In genomic region chr10:99700649-99701048, GRCh38 we compare ENCODE assay signal across 20 cellular contexts. TPM values are rescaled to one million over a fixed set of nuclear protein-coding genes. Genes with fewer than 3 reads are reported as not detected.
DNase-seq lines count a peak whose midpoint lies in the region; ATAC-seq, FAIRE-seq and TF ChIP-seq lines count a peak whose summit lies in the region.
"Had no signal": no experiment of that assay in that cellular context is flagged by ENCODE, and none has a peak within 500 bp of the region (broad histone marks: within the 10 kb centered on the region; RNA-seq: fewer than 3 reads in every experiment).

No MANE protein-coding gene starts in this region.

- TF ChIP-seq CTCF in nephron (IDR thresholded peaks at IDR 0.05; ENCODE audit: unreplicated experiment in 3 of 3), result no peak

- CTCF ChIA-PET in activated CD4-positive, alpha-beta T cell treated with anti-CD3 and anti-CD28 coated beads for 36 hours (lab: Charles Lee), result no interaction called here

- peak; percentile 24 for FAIRE-seq in GM18507 (lab: Jason Lieb, UNC)
- FAIRE-seq: A204.1, D721Med, G401.6, GM12891 had no signal

- POLR2A ChIA-PET in activated CD4-positive, alpha-beta T cell treated with anti-CD3 and anti-CD28 coated beads for 36 hours (lab: Charles Lee), result no interaction called here
- POLR2A ChIA-PET in naive thymus-derived CD8-positive, alpha-beta T cell (lab: Charles Lee), result no interaction called here

- no peak overlapping the region for H3K4me3 Mint-ChIP-seq in nephron
- no peak overlapping the region for H3K4me3 Mint-ChIP-seq in activated CD4-positive, alpha-beta T cell treated with anti-CD3 and anti-CD28 coated beads for 36 hours
- no peak overlapping the region for H3K4me3 Mint-ChIP-seq in naive thymus-derived CD8-positive, alpha-beta T cell
- H3K4me3 Mint-ChIP-seq: CD14-positive monocyte; CD8-positive, alpha-beta T cell; GM23338 had no signal

- no peaks in the 10 kb centered on the region for H3K9me3 Mint-ChIP-seq in nephron
- no peaks in the 10 kb centered on the region for H3K9me3 Mint-ChIP-seq in activated CD4-positive, alpha-beta T cell treated with anti-CD3 and anti-CD28 coated beads for 36 hours (ENCODE audit: low read depth)
- no peaks in the 10 kb centered on the region for H3K9me3 Mint-ChIP-seq in naive thymus-derived CD8-positive, alpha-beta T cell
- H3K9me3 Mint-ChIP-seq: CD14-positive monocyte; CD8-positive, alpha-beta T cell; GM23338 had no signal

- no peak for DNase-seq in GM18507 (ENCODE audit: extremely low spot score, insufficient read length, low read depth)
- DNase-seq in LHCN-M2 (ENCODE audit: low read depth), result peak; percentile 97
- peak; percentile 71 for DNase-seq in fibroblast of peridontal ligament (ENCODE audit: extremely low read depth)
- DNase-seq in 8988T, result no peak
- DNase-seq in activated CD4-positive, alpha-beta T cell treated with anti-CD3 and anti-CD28 coated beads for 36 hours, result no peak
- DNase-seq in AG08395 (ENCODE audit: low spot score), result no peak
- DNase-seq in naive thymus-derived CD8-positive, alpha-beta T cell, result no peak
- DNase-seq: CD8-positive, alpha-beta T cell; COR-L47; DMS153; DMS79 treated with DMSO at 0.1 percent for 48 hours; EL; H7 had no signal

- no peak for ATAC-seq in activated CD4-positive, alpha-beta T cell treated with anti-CD3 and anti-CD28 coated beads for 36 hours
- ATAC-seq in naive thymus-derived CD8-positive, alpha-beta T cell, result no peak
- ATAC-seq: CD8-positive, alpha-beta T cell; GM23338 had no signal

- no peaks in the 10 kb centered on the region for H3K27me3 Mint-ChIP-seq in nephron (ENCODE audit: low read depth)
- H3K27me3 Mint-ChIP-seq in activated CD4-positive, alpha-beta T cell treated with anti-CD3 and anti-CD28 coated beads for 36 hours, result no peaks in the 10 kb centered on the region
- no peaks in the 10 kb centered on the region for H3K27me3 Mint-ChIP-seq in naive thymus-derived CD8-positive, alpha-beta T cell

- peak overlapping the region; percentile 20 to 59 (median 24) for H3K27ac Mint-ChIP-seq in nephron
- no peak overlapping the region for H3K27ac Mint-ChIP-seq in activated CD4-positive, alpha-beta T cell treated with anti-CD3 and anti-CD28 coated beads for 36 hours
- H3K27ac Mint-ChIP-seq in naive thymus-derived CD8-positive, alpha-beta T cell, result no peak overlapping the region
- H3K27ac Mint-ChIP-seq: CD8-positive, alpha-beta T cell; GM23338 had no signal

- H3K4me1 Mint-ChIP-seq in nephron, result peaks cover 10% of the 10 kb centered on the region
- no peaks in the 10 kb centered on the region for H3K4me1 Mint-ChIP-seq in activated CD4-positive, alpha-beta T cell treated with anti-CD3 and anti-CD28 coated beads for 36 hours
- peaks cover 0 to 6% (median 0%) of the 10 kb centered on the region in 4 donors for H3K4me1 Mint-ChIP-seq in naive thymus-derived CD8-positive, alpha-beta T cell
- H3K4me1 Mint-ChIP-seq: CD14-positive monocyte, GM23338 had no signal

- intact Hi-C loops in activated CD4-positive, alpha-beta T cell treated with anti-CD3 and anti-CD28 coated beads for 36 hours (cut with DNase I, micrococcal nuclease), result no loop called here

- H3K36me3 Mint-ChIP-seq in nephron (ENCODE audit: low read depth), result peaks cover 73% of the 10 kb centered on the region
- peaks cover 25% of the 10 kb centered on the region for H3K36me3 Mint-ChIP-seq in activated CD4-positive, alpha-beta T cell treated with anti-CD3 and anti-CD28 coated beads for 36 hours (ENCODE audit: low read depth)
- peaks cover 9 to 87% (median 32%) of the 10 kb centered on the region in 3 donors for H3K36me3 Mint-ChIP-seq in naive thymus-derived CD8-positive, alpha-beta T cell

RNA-seq across cellular contexts. Expression of gene COX15, which starts 31.3 kb away (rescaled TPM):
- 37.7 and 39.0 TPM in 2 replicates for total RNA-seq in LHCN-M2 (2014; rRNA removed)
- polyA plus RNA-seq in LHCN-M2 (2012), result 18.8 TPM
- total RNA-seq in activated CD4-positive, alpha-beta T cell treated with anti-CD3 and anti-CD28 coated beads for 36 hours, result 10 to 100 TPM; 28.1 to 35.5 TPM
- total RNA-seq in naive thymus-derived CD8-positive, alpha-beta T cell, result 10 to 100 TPM; 34.2 to 39.4 TPM
- polyA plus RNA-seq in naive thymus-derived CD8-positive, alpha-beta T cell, result 10 to 100 TPM; 33.3 to 34.7 (median 33.8) TPM

RNA-seq across cellular contexts. Expression of gene CUTC, which starts 31.4 kb away (rescaled TPM):
- total RNA-seq in LHCN-M2 (2014; rRNA removed), result 18.9 and 20.6 TPM in 2 replicates
- 9.9 TPM for polyA plus RNA-seq in LHCN-M2 (2012)
- 10 to 100 TPM; 24.6 to 35.8 TPM for total RNA-seq in activated CD4-positive, alpha-beta T cell treated with anti-CD3 and anti-CD28 coated beads for 36 hours
- 10 to 100 TPM; 35.5 to 37.5 TPM for total RNA-seq in naive thymus-derived CD8-positive, alpha-beta T cell
- 10 to 100 TPM; 61.2 to 69.1 (median 64.6) TPM for polyA plus RNA-seq in naive thymus-derived CD8-positive, alpha-beta T cell

RNA-seq across cellular contexts. Expression of gene ENTPD7, which starts 41.3 kb away (rescaled TPM):
- total RNA-seq in LHCN-M2 (2014; rRNA removed), result 7.4 and 8.0 TPM in 2 replicates
- 3.1 TPM for polyA plus RNA-seq in LHCN-M2 (2012)
- total RNA-seq in activated CD4-positive, alpha-beta T cell treated with anti-CD3 and anti-CD28 coated beads for 36 hours, result 1 to 10 TPM; 2.5 to 2.7 TPM
- total RNA-seq in naive thymus-derived CD8-positive, alpha-beta T cell, result 1 to 10 TPM; 2.8 to 2.9 TPM
- under 1 TPM; 0.33 to 0.83 (median 0.82) TPM for polyA plus RNA-seq in naive thymus-derived CD8-positive, alpha-beta T cell

Comparison
In these comparisons a context has a peak if more than half of its experiments do, and no peak if none do; other contexts are left out.
1. DNase-seq: peak in LHCN-M2 (single experiment) and fibroblast of peridontal ligament (single experiment); none in GM18507 (single experiment), 8988T (single experiment), activated CD4-positive, alpha-beta T cell treated with anti-CD3 and anti-CD28 coated beads for 36 hours (single experiment), AG08395 (single experiment) and naive thymus-derived CD8-positive, alpha-beta T cell (0 of 10).
2. H3K27ac Mint-ChIP-seq: peak in nephron (3 of 3); none in activated CD4-positive, alpha-beta T cell treated with anti-CD3 and anti-CD28 coated beads for 36 hours (single experiment) and naive thymus-derived CD8-positive, alpha-beta T cell (0 of 10).